Comparison of ENCODE assay signal across 20 cellular contexts in genomic region chr10:78007172-78007571, GRCh38. TPM values are rescaled to one million over a fixed set of nuclear protein-coding genes. Genes with fewer than 3 reads are reported as not detected.
A peak's percentile ranks its signal among the peaks of the same experiment; 100 is the strongest.
DNase-seq lines count a peak whose midpoint lies in the region; ATAC-seq and TF ChIP-seq lines count a peak whose summit lies in the region.
"Had no signal": no experiment of that assay in that cellular context is flagged by ENCODE, and none has a peak within 500 bp of the region (broad histone marks: within the 10 kb centered on the region; RNA-seq: fewer than 3 reads in every experiment).

No MANE protein-coding gene starts in this region.

- no peak overlapping the region for H3K27ac ChIP-seq in Panc1 (ENCODE audit: low read length)
- H3K27ac ChIP-seq: BLaER1, C4-2B had no signal

- BruUV-seq in Panc1 (replicated peaks; lab: Mats Ljungman, UMichigan): no TSS peak

- H3K36me3 ChIP-seq in Panc1 (ENCODE audit: control insufficient read depth, insufficient read depth, low read length) (peaks cover 53% of the 10 kb centered on the region), MG63 (peaks cover 87% of the 10 kb centered on the region)

- H3K9me3 ChIP-seq in Panc1 (ENCODE audit: control insufficient read depth, insufficient read depth, low read depth, low read length) (no peaks in the 10 kb centered on the region), MG63 (no peaks in the 10 kb centered on the region)
- H3K9me3 ChIP-seq: BLaER1, Caco-2 had no signal

- CTCF ChIA-PET in Panc1 (lab: Charles Lee): interaction anchor here (0.6 kb wide), 1 partner anchor 10 kb away, joined by 7 read pairs; no protein-coding TSS in a partner anchor

- H3K4me3 ChIP-seq in Panc1 (ENCODE audit: low read depth in 2 of 2, low read length in 2 of 2) (no peak overlapping the region), MG63 (no peak overlapping the region)
- H3K4me3 ChIP-seq: BLaER1, GM12878, GM23338 had no signal

- H3K36me3 Mint-ChIP-seq in central memory CD8-positive, alpha-beta T cell (ENCODE audit: insufficient read depth): peaks cover 80% of the 10 kb centered on the region
- H3K36me3 Mint-ChIP-seq in mesothelial cell of epicardium: peaks cover 48% of the 10 kb centered on the region

- POLR2A ChIA-PET in Panc1 (lab: Charles Lee): no interaction called here

- H3K4me1 Mint-ChIP-seq in central memory CD8-positive, alpha-beta T cell: no peaks in the 10 kb centered on the region
- H3K4me1 Mint-ChIP-seq in mesothelial cell of epicardium: peaks cover 2% of the 10 kb centered on the region
- H3K4me1 Mint-ChIP-seq: B cell, GM23338, H9 had no signal

- no peak overlapping the region for H3K4me3 Mint-ChIP-seq in central memory CD8-positive, alpha-beta T cell
- no peak overlapping the region for H3K4me3 Mint-ChIP-seq in mesothelial cell of epicardium
- H3K4me3 Mint-ChIP-seq: B cell; CD4-positive, CD25-positive, alpha-beta regulatory T cell; CD8-positive, alpha-beta T cell; GM23338; H9 had no signal

- H3K27ac Mint-ChIP-seq in central memory CD8-positive, alpha-beta T cell (ENCODE audit: low read depth): peak overlapping the region; percentile 38
- no peak overlapping the region for H3K27ac Mint-ChIP-seq in mesothelial cell of epicardium
- H3K27ac Mint-ChIP-seq: B cell; CD8-positive, alpha-beta T cell; GM23338 had no signal

- DNase-seq in Panc1 (ENCODE audit: low read depth, low spot score) (no peak), fibroblast of gingiva (ENCODE audit: low read depth) (peak; percentile 27), DMS53 (lab: John Stamatoyannopoulos, UW) (no peak), MG63 (no peak), mesothelial cell of epicardium (ENCODE audit: low spot score in 2 of 2, unreplicated experiment in 2 of 2) (no peak)
- DNase-seq in central memory CD8-positive, alpha-beta T cell (ENCODE audit: low spot score in 2 of 2): no peak
- DNase-seq: Caco-2; CD4-positive, CD25-positive, alpha-beta regulatory T cell; CD8-positive, alpha-beta T cell; DMS153; DMS79; EL; GDM1; H9 had no signal

- in situ Hi-C loops in Panc1 (cut with HindIII; ENCODE audit: low pct_unique_long_range_greater_than_20kb, low sequenced_read_pairs): no loop called here

- H3K27me3 Mint-ChIP-seq in central memory CD8-positive, alpha-beta T cell: no peaks in the 10 kb centered on the region
- no peaks in the 10 kb centered on the region for H3K27me3 Mint-ChIP-seq in mesothelial cell of epicardium (ENCODE audit: low read depth)
- H3K27me3 Mint-ChIP-seq: B cell; CD4-positive, CD25-positive, alpha-beta regulatory T cell had no signal

- H3K27me3 ChIP-seq in Panc1 (ENCODE audit: control insufficient read depth, insufficient read depth, low read length): no peaks in the 10 kb centered on the region
- H3K27me3 ChIP-seq in MG63: no peaks in the 10 kb centered on the region
- H3K27me3 ChIP-seq: BLaER1 had no signal

- intact Hi-C loops in Panc1 (cut with micrococcal nuclease; ENCODE audit: unreplicated experiment): no loop called here

- ATAC-seq in Panc1: peak; percentile 69; the same call in 1 of the 2 replicates
- ATAC-seq in central memory CD8-positive, alpha-beta T cell (replicated peaks; ENCODE audit: extremely low read depth, poor library complexity, severe bottlenecking): no peak
- ATAC-seq: CD8-positive, alpha-beta T cell; GM12878; GM23338; HCT116 had no signal

- no peak for TF ChIP-seq CTCF in Panc1 (IDR thresholded peaks at IDR 0.05)
- no peak for TF ChIP-seq CTCF in mesothelial cell of epicardium (IDR thresholded peaks at IDR 0.05; ENCODE audit: unreplicated experiment)

- H3K4me1 ChIP-seq in Panc1 (ENCODE audit: control insufficient read depth, insufficient read depth, low read length): no peaks in the 10 kb centered on the region
- H3K4me1 ChIP-seq: BLaER1, Caco-2 had no signal

- H3K9me3 Mint-ChIP-seq in central memory CD8-positive, alpha-beta T cell: no peaks in the 10 kb centered on the region
- no peaks in the 10 kb centered on the region for H3K9me3 Mint-ChIP-seq in mesothelial cell of epicardium
- H3K9me3 Mint-ChIP-seq: CD4-positive, CD25-positive, alpha-beta regulatory T cell; CD8-positive, alpha-beta T cell; GM23338; H9 had no signal

RNA-seq across cellular contexts. Expression of gene POLR3A, which starts 22.1 kb away (rescaled TPM):
- total RNA-seq in Panc1 (2021; ENCODE audit: unreplicated experiment): 26.3 TPM
- 19.2 TPM for polyA plus RNA-seq in Panc1 (2012; ENCODE audit: insufficient read length)
- 12.9 and 21.8 TPM in 2 replicates for total RNA-seq in MG63 (2014; rRNA removed; shearing (Covaris generic); ENCODE audit: low replicate concordance)
- total RNA-seq in mesothelial cell of epicardium: 23.7 to 24.5 TPM (median 23.9 TPM) in 3 replicates

RNA-seq across cellular contexts. Expression of gene RPS24, which starts 26.5 kb away (rescaled TPM):
- total RNA-seq in Panc1 (2021; ENCODE audit: unreplicated experiment) (1,400 TPM), mesothelial cell of epicardium (1,414 to 1,482 TPM (median 1,481 TPM) in 3 replicates)
- 1,577 TPM for polyA plus RNA-seq in Panc1 (2012; ENCODE audit: insufficient read length)
- total RNA-seq in MG63 (2014; rRNA removed; shearing (Covaris generic); ENCODE audit: low replicate concordance): 3,994 and 5,871 TPM in 2 replicates
